Comparison of ENCODE assay signal across 30 cellular contexts in genomic region chr16:54589326-54589725, GRCh38.
"Had no signal": no experiment of that assay in that cellular context is flagged by ENCODE, and none has a peak within 500 bp of the region (broad histone marks: within the 10 kb centered on the region; RNA-seq: fewer than 3 reads in every experiment).

No MANE protein-coding gene starts in this region.

- H3K36me3 Mint-ChIP-seq: immature natural killer cell; naive thymus-derived CD8-positive, alpha-beta T cell; stimulated activated naive B cell treated with anti-CD40 and anti-IgM and Interleukin-4, amounts not matched to agents 10 μg/mL and 1 μg/mL and 100 μg/mL, for 72 hours had no signal

- H3K4me3 Mint-ChIP-seq: immature natural killer cell; naive thymus-derived CD8-positive, alpha-beta T cell; nephron; neural crest cell; stimulated activated naive B cell treated with anti-CD40 and anti-IgM and Interleukin-4, amounts not matched to agents 10 μg/mL and 1 μg/mL and 100 μg/mL, for 72 hours had no signal

- H3K9me3 Mint-ChIP-seq: nephron, neural crest cell had no signal

- H3K4me3 ChIP-seq: left lung, lower lobe of right lung, ovary, prostate gland, skin epidermis, stomach, testis, thyroid gland, transverse colon, upper lobe of left lung had no signal

- ATAC-seq: left colon; left lung; lower lobe of right lung; naive thymus-derived CD8-positive, alpha-beta T cell; right cardiac atrium; sciatic nerve; stimulated activated naive B cell treated with anti-CD40 and anti-IgM and Interleukin-4, amounts not matched to agents 10 μg/mL and 1 μg/mL and 100 μg/mL, for 72 hours; stimulated activated naive CD8-positive, alpha-beta T cell treated with anti-CD3 and anti-CD28 coated beads, Interleukin-15, Interleukin-2, amounts not matched to agents 100 U/mL and 50 U/mL, for 24 hours had no signal

- DNase-seq: hypothalamus; immature natural killer cell; kidney; left colon; left lung; lower lobe of right lung; mammary epithelial cell; mesenchymal stem cell; naive thymus-derived CD8-positive, alpha-beta T cell; occipital lobe; ovary; retina; right cardiac atrium; stimulated activated CD4-positive, alpha-beta T cell treated with anti-CD3 and anti-CD28 coated beads, Interleukin-12 subunit alpha, Interleukin-12 subunit beta, amount 100 ng/mL, for 4 hours; stimulated activated CD4-positive, alpha-beta T cell treated with anti-CD3 and anti-CD28 coated beads, Interleukin-15, amount 100 ng/mL, for 24 hours; stimulated activated CD4-positive, alpha-beta T cell treated with anti-CD3 and anti-CD28 coated beads, Interleukin-2, amount 100 ng/mL, for 24 hours; stimulated activated CD4-positive, alpha-beta T cell treated with anti-CD3 and anti-CD28 coated beads, Interleukin-4, amount 100 ng/mL, for 1 hour; stimulated activated naive B cell treated with anti-CD40 and anti-IgM and Interleukin-4, amounts not matched to agents 10 μg/mL and 1 μg/mL and 100 μg/mL, for 72 hours; stimulated activated naive CD8-positive, alpha-beta T cell treated with anti-CD3 and anti-CD28 coated beads, Interleukin-15, Interleukin-2, amounts not matched to agents 100 U/mL and 50 U/mL, for 24 hours; stomach; testis; thyroid gland; transverse colon; upper lobe of left lung had no signal

- H3K9me3 ChIP-seq: left lung, lower lobe of right lung, neutrophil, ovary, prostate gland, stomach, testis, thyroid gland, transverse colon, upper lobe of left lung had no signal

- H3K27ac ChIP-seq: left lung, lower lobe of right lung, neutrophil, ovary, prostate gland, skin epidermis, stomach, testis, thyroid gland, transverse colon, upper lobe of left lung had no signal

- H3K27me3 ChIP-seq: ovary, testis, thyroid gland, upper lobe of left lung had no signal

- H3K4me1 ChIP-seq: left lung, lower lobe of right lung, prostate gland, stomach, testis, thyroid gland, transverse colon, upper lobe of left lung had no signal

- H3K27ac Mint-ChIP-seq: immature natural killer cell; nephron; stimulated activated naive B cell treated with anti-CD40 and anti-IgM and Interleukin-4, amounts not matched to agents 10 μg/mL and 1 μg/mL and 100 μg/mL, for 72 hours had no signal

- H3K36me3 ChIP-seq: left lung, lower lobe of right lung, neutrophil, ovary, prostate gland, stomach, thyroid gland, transverse colon, upper lobe of left lung had no signal

- H3K4me1 Mint-ChIP-seq: immature natural killer cell; stimulated activated naive B cell treated with anti-CD40 and anti-IgM and Interleukin-4, amounts not matched to agents 10 μg/mL and 1 μg/mL and 100 μg/mL, for 72 hours had no signal
